1 cellular context compared by ENCODE assay signal in genomic region chr1:64499966-64500365, GRCh38.
TF ChIP-seq lines count a peak whose summit lies in the region.

No MANE protein-coding gene starts in this region.

TF ChIP-seq in WTC11, 78 proteins besides CTCF, POLR2A, EP300 and RAD21 (continued from another document):
- TF ChIP-seq ZNF138 (CRISPR knock-in tag; conservative IDR thresholded peaks at IDR 0.05) (no peak), ETV6 (CRISPR knock-in tag; IDR thresholded peaks at IDR 0.05) (no peak), CREB1 (CRISPR knock-in tag; IDR thresholded peaks at IDR 0.05) (no peak), MXD4 (CRISPR knock-in tag; IDR thresholded peaks at IDR 0.05; ENCODE audit: borderline replicate concordance) (no peak)
- TF ChIP-seq, protein P1, sequence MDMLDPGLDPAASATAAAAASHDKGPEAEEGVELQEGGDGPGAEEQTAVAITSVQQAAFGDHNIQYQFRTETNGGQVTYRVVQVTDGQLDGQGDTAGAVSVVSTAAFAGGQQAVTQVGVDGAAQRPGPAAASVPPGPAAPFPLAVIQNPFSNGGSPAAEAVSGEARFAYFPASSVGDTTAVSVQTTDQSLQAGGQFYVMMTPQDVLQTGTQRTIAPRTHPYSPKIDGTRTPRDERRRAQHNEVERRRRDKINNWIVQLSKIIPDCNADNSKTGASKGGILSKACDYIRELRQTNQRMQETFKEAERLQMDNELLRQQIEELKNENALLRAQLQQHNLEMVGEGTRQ (CRISPR knock-in tag; IDR thresholded peaks at IDR 0.05) = peak; percentile 89
